In genomic region chr6:152426276-152426675, GRCh38 we compare ENCODE assay signal across 2 cellular contexts.
TF ChIP-seq lines count a peak whose summit lies in the region.

No MANE protein-coding gene starts in this region.

TF ChIP-seq in GM23338, 12 proteins besides CTCF, POLR2A, EP300 and RAD21:
- TF ChIP-seq ETS1 (IDR thresholded peaks at IDR 0.05) = no peak

TF ChIP-seq in GM12878, 131 proteins besides CTCF, POLR2A, EP300 and RAD21:
- TF ChIP-seq ATF3 (IDR thresholded peaks at IDR 0.05; ENCODE audit: borderline replicate concordance, extremely low read depth, low read depth, low read length) (no peak), IRF4 (IDR thresholded peaks at IDR 0.05; ENCODE audit: low read depth, low read length) (no peak), HDAC6 (IDR thresholded peaks at IDR 0.05; ENCODE audit: unreplicated experiment) (no peak), MEF2B (IDR thresholded peaks at IDR 0.05; ENCODE audit: partially characterized antibody, poor library complexity, severe bottlenecking) (no peak), E2F8 (IDR thresholded peaks at IDR 0.05; ENCODE audit: low read depth, partially characterized antibody) (no peak), GABPA (IDR thresholded peaks at IDR 0.05; ENCODE audit: low read depth) (no peak)
TF ChIP-seq in GM12878: peak in this region for 0.
